In genomic region chr7:133051066-133051465, GRCh38 we compare ENCODE assay signal across 8 cellular contexts. TPM values are rescaled to one million over a fixed set of nuclear protein-coding genes. Genes with fewer than 3 reads are reported as not detected.
DNase-seq lines count a peak whose midpoint lies in the region; ATAC-seq, FAIRE-seq and TF ChIP-seq lines count a peak whose summit lies in the region.

No MANE protein-coding gene starts in this region.

- no peak overlapping the region for H2AFZ ChIP-seq in OCI-LY3 (ENCODE audit: low read depth, low read length)

- H3K36me3 ChIP-seq in OCI-LY3 (replicated peaks; ENCODE audit: low read depth, low read length) (peaks cover 8% of the 10 kb centered on the region), cardiac muscle cell (no peaks in the 10 kb centered on the region)

- ATAC-seq in GM19463 (IDR thresholded peaks at IDR 0.05; ENCODE audit: unreplicated experiment) (peak; percentile 38), HG02623 (IDR thresholded peaks at IDR 0.05; ENCODE audit: unreplicated experiment) (no peak), GM19324 (IDR thresholded peaks at IDR 0.05; ENCODE audit: low FRiP score, unreplicated experiment) (no peak)

- H3K79me2 ChIP-seq in OCI-LY3 (ENCODE audit: low read length) = peaks cover 64% of the 10 kb centered on the region

- H3K27ac ChIP-seq in OCI-LY3 (ENCODE audit: low read length) (no peak overlapping the region), cardiac muscle cell (peak overlapping the region; percentile 51)

- no peak overlapping the region for H3K4me2 ChIP-seq in OCI-LY3 (ENCODE audit: low read length)

- DNase-seq in AG08396 (ENCODE audit: low spot score) = peak; percentile 14
- peak; percentile 47 to 58 for DNase-seq in cardiac muscle cell (ENCODE audit: low read depth in 1 of 2, low spot score in 1 of 2)
- DNase-seq in NCI-H1930 (lab: John Stamatoyannopoulos, UW) = no peak
- DNase-seq in H54 (ENCODE audit: insufficient read length, low spot score) = no peak

- TF ChIP-seq CTCF in OCI-LY3 (IDR thresholded peaks at IDR 0.05; ENCODE audit: low read depth, low read length) (peak; percentile 46), cardiac muscle cell (IDR thresholded peaks at IDR 0.05; ENCODE audit: low read depth, low read length) (peak; percentile 27)

- H3K9me3 ChIP-seq in OCI-LY3 (ENCODE audit: insufficient read depth, low read length) = no peaks in the 10 kb centered on the region
- no peaks in the 10 kb centered on the region for H3K9me3 ChIP-seq in cardiac muscle cell (ENCODE audit: low read depth)

- H3K4me3 ChIP-seq in OCI-LY3 (ENCODE audit: low read length) (no peak overlapping the region), cardiac muscle cell (no peak overlapping the region)

- peaks cover 13% of the 10 kb centered on the region for H3K4me1 ChIP-seq in OCI-LY3 (ENCODE audit: low read length)
- peaks cover 19% of the 10 kb centered on the region for H3K4me1 ChIP-seq in cardiac muscle cell (ENCODE audit: low read depth)

- TF ChIP-seq POLR2A in H54 (IDR thresholded peaks at IDR 0.05; ENCODE audit: low read depth, low read length) = no peak

- peaks cover 16% of the 10 kb centered on the region; the same call in 1 of the 2 replicates for H4K20me1 ChIP-seq in OCI-LY3 (ENCODE audit: insufficient read depth, low read length)

- FAIRE-seq in H54 (lab: Jason Lieb, UNC) = no peak

- H3K9ac ChIP-seq in OCI-LY3 (ENCODE audit: low read length) = no peak overlapping the region

- no peaks in the 10 kb centered on the region for H3K27me3 ChIP-seq in OCI-LY3 (ENCODE audit: low read depth, low read length)
- H3K27me3 ChIP-seq in cardiac muscle cell = no peaks in the 10 kb centered on the region

RNA-seq across cellular contexts. Expression of gene CHCHD3, which starts 30.8 kb away (rescaled TPM):
- total RNA-seq in cardiac muscle cell = 95.1 and 99.1 TPM in 2 replicates
- 102 and 127 TPM in 2 replicates for polyA plus RNA-seq in cardiac muscle cell

Comparison
In these comparisons a context has a peak if more than half of its experiments do, and no peak if none do; other contexts are left out.
1. DNase-seq: peak in AG08396 (single experiment) and cardiac muscle cell (2 of 2); none in NCI-H1930 (0 of 2) and H54 (single experiment).